ENCODE assay signal across 16 cellular contexts in the genomic region with DNA sequence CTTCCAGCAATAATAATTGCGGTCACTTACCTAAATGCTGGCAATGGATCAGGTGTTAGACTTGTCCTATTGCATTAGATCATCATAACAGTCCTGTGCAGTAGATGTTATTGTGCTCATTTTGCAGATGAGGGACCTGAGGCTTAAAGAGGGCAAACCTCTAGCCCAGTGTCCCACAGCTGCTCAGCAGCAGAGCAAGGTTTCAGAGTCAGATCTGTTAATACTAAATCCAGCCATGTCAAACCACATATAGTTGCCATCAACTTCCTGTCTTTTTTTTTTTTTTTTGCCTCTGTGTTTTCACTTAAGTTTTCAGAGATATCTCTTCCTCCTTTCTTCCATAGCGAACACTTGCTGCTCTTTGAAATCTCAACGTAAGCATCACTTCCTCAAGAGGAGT.
DNase-seq lines count a peak whose midpoint lies in the region; ATAC-seq and TF ChIP-seq lines count a peak whose summit lies in the region.
"Had no signal": no experiment of that assay in that cellular context is flagged by ENCODE, and none has a peak within 500 bp of the region (broad histone marks: within the 10 kb centered on the region; RNA-seq: fewer than 3 reads in every experiment).

No MANE protein-coding gene starts in this region.

- ATAC-seq in GM18505 (IDR thresholded peaks at IDR 0.05; ENCODE audit: unreplicated experiment) = peak; percentile 88
- ATAC-seq in GM19438 (IDR thresholded peaks at IDR 0.05; ENCODE audit: low read depth, unreplicated experiment) = peak; percentile 99
- peak; percentile 93 for ATAC-seq in HG02938 (IDR thresholded peaks at IDR 0.05; ENCODE audit: unreplicated experiment)
- ATAC-seq in HG03520 (IDR thresholded peaks at IDR 0.05; ENCODE audit: unreplicated experiment) = peak; percentile 75
- ATAC-seq in GM18502 (IDR thresholded peaks at IDR 0.05; ENCODE audit: poor library complexity, unreplicated experiment) = no peak
- ATAC-seq: left cardiac atrium, Panc1 had no signal

- no peak for DNase-seq in activated CD4-positive, alpha-beta T cell treated with anti-CD3 and anti-CD28 coated beads, Interleukin-2, amount 50 U/mL, for 1 hour
- DNase-seq in SKM-1 (lab: John Stamatoyannopoulos, UW; ENCODE audit: unreplicated experiment) = no peak
- DNase-seq in globus pallidus (ENCODE audit: low spot score) = no peak
- DNase-seq: activated gamma-delta T cell, Calu3, Karpas-422, left cardiac atrium, NCI-H510A, small intestine, WERI-Rb-1 had no signal

- TF ChIP-seq POLR2A in GM18505 (IDR thresholded peaks at IDR 0.05; ENCODE audit: borderline replicate concordance, extremely low read depth, insufficient read depth, insufficient read length) = no peak
